8 cellular contexts compared by ENCODE assay signal in genomic region chr1:16236091-16236494, GRCh38. TPM values are rescaled to one million over a fixed set of nuclear protein-coding genes. Genes with fewer than 3 reads are reported as not detected.
DNase-seq lines count a peak whose midpoint lies in the region; ATAC-seq and TF ChIP-seq lines count a peak whose summit lies in the region.

No MANE protein-coding gene starts in this region.

- peak in 1 of 2 donors; percentile 23 for TF ChIP-seq POLR2A in adrenal gland (IDR thresholded peaks at IDR 0.05)

- peak; percentile 47 for ATAC-seq in GM21447 (IDR thresholded peaks at IDR 0.05; ENCODE audit: unreplicated experiment)

- no peak overlapping the region for H3K27ac ChIP-seq in HUES64 (ENCODE audit: low read depth, low read length)
- peak overlapping the region; percentile 86 to 94 (median 94) for H3K27ac ChIP-seq in adrenal gland

- 43% methylated on average over 5 of the region's 5 CpGs for WGBS in HUES64
- WGBS in adrenal gland, 4 donors = 16 to 33% (median 27%) methylated on average over 3 to 5 of the region's 5 CpGs

- peaks cover 9% of the 10 kb centered on the region for H3K4me1 ChIP-seq in HUES64 (ENCODE audit: insufficient read depth, low read length)
- peaks cover 9 to 23% of the 10 kb centered on the region in 2 donors for H3K4me1 ChIP-seq in adrenal gland (replicated peaks in 1 of 2)

- H3K4me3 ChIP-seq in HUES64 (ENCODE audit: low read length) = peak overlapping the region; percentile 75
- peak overlapping the region in 2 of 4 donors; percentile 28 to 61 for H3K4me3 ChIP-seq in adrenal gland
- H3K4me3 ChIP-seq in kidney epithelial cell (ENCODE audit: low read depth, low read length) = peak overlapping the region; percentile 64

- peak; percentile 77 for DNase-seq in DMS79 treated with DMSO at 0.1 percent for 48 hours (lab: John Stamatoyannopoulos, UW)
- peak; percentile 88 for DNase-seq in RPMI8226
- peak in 6 of 7 donors; percentile 64 to 87 (median 67) for DNase-seq in adrenal gland
- DNase-seq in kidney epithelial cell (ENCODE audit: low read depth) = no peak
- DNase-seq in stimulated activated CD4-positive, alpha-beta T cell treated with anti-CD3 and anti-CD28 coated beads, Interleukin-4, amount 100 ng/mL, for 4 hours = peak; percentile 22 to 56
- no peak for DNase-seq in cerebellar cortex (ENCODE audit: low spot score)

- TF ChIP-seq CTCF in adrenal gland (IDR thresholded peaks at IDR 0.05) (peak; percentile 10 to 52 (median 30)), kidney epithelial cell (IDR thresholded peaks at IDR 0.05; ENCODE audit: insufficient read depth, low read length, poor library complexity, severe bottlenecking) (peak; percentile 22)

- H3K27me3 ChIP-seq in HUES64 (ENCODE audit: insufficient read depth, low read length) (peaks cover 3% of the 10 kb centered on the region; the same call in 1 of the 2 replicates), adrenal gland (no peaks in the 10 kb centered on the region), kidney epithelial cell (ENCODE audit: control insufficient read depth, insufficient read depth, low read length) (no peaks in the 10 kb centered on the region)

- no peak overlapping the region for H3K9ac ChIP-seq in HUES64 (ENCODE audit: low read depth, low read length)

- H3K9me3 ChIP-seq in HUES64 (ENCODE audit: insufficient read depth, low read depth, low read length) = no peaks in the 10 kb centered on the region
- no peaks in the 10 kb centered on the region for H3K9me3 ChIP-seq in adrenal gland (replicated peaks in 1 of 3)

- H3K36me3 ChIP-seq in HUES64 (ENCODE audit: insufficient read depth, low read length) = no peaks in the 10 kb centered on the region
- H3K36me3 ChIP-seq in adrenal gland (replicated peaks in 1 of 2) = no peaks in the 10 kb centered on the region
- H3K36me3 ChIP-seq in kidney epithelial cell (ENCODE audit: control insufficient read depth, insufficient read depth, low read length) = no peaks in the 10 kb centered on the region

- intact Hi-C loops in adrenal gland (cut with DNase I) = no loop called here

RNA-seq across cellular contexts. Expression of gene CPLANE2, which starts 0.9 kb away (rescaled TPM):
- 5.7 TPM for polyA plus RNA-seq in HUES64 (2013, experiment 1 of 2)
- 4.8 TPM for polyA plus RNA-seq in HUES64 (2013, experiment 2 of 2)
- total RNA-seq in adrenal gland = 10 to 100 TPM; 10.5 to 21.3 (median 13.9) TPM
- polyA plus RNA-seq in adrenal gland = 1 to 10 TPM; 2.8 to 6.3 (median 3.0) TPM
- total RNA-seq in kidney epithelial cell = 3.5 and 7.6 TPM in 2 replicates

RNA-seq across cellular contexts. Expression of gene ARHGEF19, which starts 23.6 kb away (rescaled TPM):
- 12.8 TPM for polyA plus RNA-seq in HUES64 (2013, experiment 1 of 2)
- polyA plus RNA-seq in HUES64 (2013, experiment 2 of 2) = 15.7 TPM
- total RNA-seq in adrenal gland (10 to 100 TPM; 11.4 to 46.2 (median 23.8) TPM), kidney epithelial cell (2.7 and 5.6 TPM in 2 replicates)
- polyA plus RNA-seq in adrenal gland = 10 to 100 TPM; 19.1 to 28.2 (median 19.1) TPM

Comparison
In these comparisons a context has a peak if more than half of its experiments do, and no peak if none do; other contexts are left out.
1. DNase-seq: peak in DMS79 treated with DMSO at 0.1 percent for 48 hours (single experiment), RPMI8226 (single experiment), adrenal gland (6 of 7) and stimulated activated CD4-positive, alpha-beta T cell treated with anti-CD3 and anti-CD28 coated beads, Interleukin-4, amount 100 ng/mL, for 4 hours (2 of 2); none in kidney epithelial cell (single experiment) and cerebellar cortex (single experiment).